8 cellular contexts compared by ENCODE assay signal in the genomic region with DNA sequence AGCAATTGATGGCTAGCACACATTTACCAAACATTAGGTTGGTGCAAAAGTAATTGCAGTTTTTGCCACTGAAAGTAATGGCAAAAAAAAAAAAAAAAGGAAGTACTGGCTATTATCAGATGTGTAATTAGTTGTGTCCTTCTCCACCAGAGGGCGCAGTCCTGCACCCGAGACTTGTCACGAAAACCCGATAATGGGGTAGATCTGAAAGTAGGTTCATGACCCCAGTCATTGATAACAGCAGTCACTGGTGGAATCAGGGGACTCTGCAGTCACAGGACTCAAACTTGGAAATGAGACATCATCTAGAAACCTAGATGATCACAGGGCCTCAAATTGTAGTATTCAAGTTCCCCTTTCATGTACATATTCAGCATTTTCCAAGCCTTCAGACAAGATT. TPM values are rescaled to one million over a fixed set of nuclear protein-coding genes. Genes with fewer than 3 reads are reported as not detected.
A peak's percentile ranks its signal among the peaks of the same experiment; 100 is the strongest.
DNase-seq lines count a peak whose midpoint lies in the region; ATAC-seq and TF ChIP-seq lines count a peak whose summit lies in the region.

No MANE protein-coding gene starts in this region.

- TF ChIP-seq EP300 in gastroesophageal sphincter (IDR thresholded peaks at IDR 0.05), result no peak

- H4K20me1 ChIP-seq in OCI-LY3 (ENCODE audit: insufficient read depth, low read length), result no peaks in the 10 kb centered on the region

- H3K36me3 ChIP-seq in OCI-LY3 (replicated peaks; ENCODE audit: low read depth, low read length), result no peaks in the 10 kb centered on the region
- no peaks in the 10 kb centered on the region for H3K36me3 ChIP-seq in gastroesophageal sphincter

- H3K4me2 ChIP-seq in OCI-LY3 (ENCODE audit: low read length), result peak overlapping the region; percentile 48

- H3K9ac ChIP-seq in OCI-LY3 (ENCODE audit: low read length), result peak overlapping the region; percentile 15; the same call in 1 of the 2 replicates

- H2AFZ ChIP-seq in OCI-LY3 (ENCODE audit: low read depth, low read length), result no peak overlapping the region

- 0% methylated on average over 1 of the region's 4 CpGs; no CpG with 5 or more reads in 1 of the 2 donors for WGBS in gastroesophageal sphincter (ENCODE audit: low coverage in 1 of 2), 2 donors

- ATAC-seq in GM18498 (IDR thresholded peaks at IDR 0.05; ENCODE audit: unreplicated experiment) (peak; percentile 79), HG03342 (IDR thresholded peaks at IDR 0.05; ENCODE audit: unreplicated experiment) (peak; percentile 83), gastroesophageal sphincter (no peak)

- in situ Hi-C loops in ACHN (cut with HindIII; ENCODE audit: low pct_ligation_motif_present, low pct_unique_long_range_greater_than_20kb, low sequenced_read_pairs), result no loop called here

- intact Hi-C loops in posterior vena cava (cut with DNase I), result no loop called here

- H3K4me1 ChIP-seq in OCI-LY3 (ENCODE audit: low read length) (peaks cover 17% of the 10 kb centered on the region), gastroesophageal sphincter (no peaks in the 10 kb centered on the region)

- peak; percentile 47 for DNase-seq in ACHN
- peak; percentile 23 for DNase-seq in activated T-cell treated with anti-CD3 and anti-CD28 coated beads for 48 hours (ENCODE audit: low read depth)
- DNase-seq in putamen (ENCODE audit: low spot score), result peak; percentile 13
- no peak for DNase-seq in posterior vena cava (ENCODE audit: low spot score)

- peak overlapping the region; percentile 78 for H3K27ac ChIP-seq in OCI-LY3 (ENCODE audit: low read length)
- H3K27ac ChIP-seq in gastroesophageal sphincter, result no peak overlapping the region

- no peaks in the 10 kb centered on the region for H3K79me2 ChIP-seq in OCI-LY3 (ENCODE audit: low read length)

- H3K9me3 ChIP-seq in OCI-LY3 (ENCODE audit: insufficient read depth, low read length), result no peaks in the 10 kb centered on the region
- H3K9me3 ChIP-seq in gastroesophageal sphincter, result no peaks in the 10 kb centered on the region

- H3K4me3 ChIP-seq in OCI-LY3 (ENCODE audit: low read length) (peak overlapping the region; percentile 36; the same call in 1 of the 2 replicates), gastroesophageal sphincter (no peak overlapping the region)

- TF ChIP-seq POLR2A in gastroesophageal sphincter (IDR thresholded peaks at IDR 0.05), result no peak

- no peaks in the 10 kb centered on the region for H3K27me3 ChIP-seq in OCI-LY3 (ENCODE audit: low read depth, low read length)
- H3K27me3 ChIP-seq in gastroesophageal sphincter, result no peaks in the 10 kb centered on the region

- TF ChIP-seq CTCF in OCI-LY3 (IDR thresholded peaks at IDR 0.05; ENCODE audit: low read depth, low read length) (peak; percentile 71), gastroesophageal sphincter (IDR thresholded peaks at IDR 0.05) (peak in 3 of 4 experiments; percentile 22 to 35 (median 28))

RNA-seq across cellular contexts. Expression of gene ACOT9, which starts 13.1 kb away (rescaled TPM):
- total RNA-seq in gastroesophageal sphincter, result 10 to 100 TPM; 48.7 to 70.7 (median 57.7) TPM
- 10 to 100 TPM; 45.3 to 53.5 TPM for total RNA-seq in posterior vena cava

RNA-seq across cellular contexts. Expression of gene SAT1, which starts 26.8 kb away (rescaled TPM):
- total RNA-seq in gastroesophageal sphincter, result 100 to 1,000 TPM; 167 to 405 (median 277) TPM
- total RNA-seq in posterior vena cava, result 100 to 1,000 TPM; 154 to 192 TPM
